2 cellular contexts compared by ENCODE assay signal in genomic region chr1:24911651-24912144, GRCh38.
TF ChIP-seq lines count a peak whose summit lies in the region.

No MANE protein-coding gene starts in this region.

TF ChIP-seq in IMR-90, 13 proteins besides CTCF, POLR2A, EP300 and RAD21:
- TF ChIP-seq USF2 (IDR thresholded peaks at IDR 0.05; ENCODE audit: low read depth, low read length) = no peak
- no peak for TF ChIP-seq CHD1 (IDR thresholded peaks at IDR 0.05; ENCODE audit: low read depth, low read length)
- no peak for TF ChIP-seq FOS (IDR thresholded peaks at IDR 0.05; ENCODE audit: low read depth, low read length)
- TF ChIP-seq MXI1 (IDR thresholded peaks at IDR 0.05; ENCODE audit: borderline replicate concordance, low read depth, low read length) = no peak
- no peak for TF ChIP-seq SMC3 (IDR thresholded peaks at IDR 0.05; ENCODE audit: low read depth, low read length)
- TF ChIP-seq BHLHE40 (IDR thresholded peaks at IDR 0.05; ENCODE audit: low read depth, low read length) = no peak
- TF ChIP-seq ELK1 (IDR thresholded peaks at IDR 0.05; ENCODE audit: borderline replicate concordance, low read depth, low read length) = no peak
- no peak for TF ChIP-seq RCOR1 (IDR thresholded peaks at IDR 0.05; ENCODE audit: insufficient replicate concordance, low read length)
- TF ChIP-seq MAZ (IDR thresholded peaks at IDR 0.05; ENCODE audit: borderline replicate concordance, low read depth, low read length) = no peak
- no peak for TF ChIP-seq RFX5 (IDR thresholded peaks at IDR 0.05; ENCODE audit: low read depth, low read length)
- no peak for TF ChIP-seq MAFK (IDR thresholded peaks at IDR 0.05; ENCODE audit: low read depth, low read length)
- no peak for TF ChIP-seq CEBPB (IDR thresholded peaks at IDR 0.05; ENCODE audit: low read depth, low read length)
- TF ChIP-seq NFE2L2 (IDR thresholded peaks at IDR 0.05; ENCODE audit: low read depth, low read length) = no peak

TF ChIP-seq in K562, 482 proteins besides CTCF, POLR2A, EP300 and RAD21:
- TF ChIP-seq MIER1 (IDR thresholded peaks at IDR 0.05; ENCODE audit: low read depth) = no peak
- no peak for TF ChIP-seq ZNF184 (CRISPR knock-in tag; IDR thresholded peaks at IDR 0.05)
- TF ChIP-seq ZNF76 (CRISPR knock-in tag; IDR thresholded peaks at IDR 0.05; ENCODE audit: borderline replicate concordance) = no peak
- TF ChIP-seq NFYB (IDR thresholded peaks at IDR 0.05; ENCODE audit: extremely low read depth, insufficient read length) = no peak
- TF ChIP-seq ZBTB40 (IDR thresholded peaks at IDR 0.05) = no peak
- TF ChIP-seq ZBTB40 (CRISPR knock-in tag; IDR thresholded peaks at IDR 0.05) = no peak
- no peak for TF ChIP-seq PHTF2 (CRISPR knock-in tag; IDR thresholded peaks at IDR 0.05)
- TF ChIP-seq CREM (IDR thresholded peaks at IDR 0.05; ENCODE audit: low read depth) = no peak
- no peak for TF ChIP-seq SLC30A9 (CRISPR knock-in tag; IDR thresholded peaks at IDR 0.05)
- no peak for TF ChIP-seq ETV1 (tag; conservative IDR thresholded peaks at IDR 0.05; ENCODE audit: low read depth)
- TF ChIP-seq ZNF263 (CRISPR knock-in tag; IDR thresholded peaks at IDR 0.05; ENCODE audit: borderline replicate concordance) = no peak
- no peak for TF ChIP-seq ZBTB1 (CRISPR knock-in tag; IDR thresholded peaks at IDR 0.05; ENCODE audit: borderline replicate concordance, low read depth)
- no peak for TF ChIP-seq TFAP4 (CRISPR knock-in tag; IDR thresholded peaks at IDR 0.05; ENCODE audit: borderline replicate concordance)
- no peak for TF ChIP-seq FOXJ2 (tag; IDR thresholded peaks at IDR 0.05)
- no peak for TF ChIP-seq MEF2A (IDR thresholded peaks at IDR 0.05; ENCODE audit: control insufficient read depth, low read depth, low read length)
- TF ChIP-seq GATAD2A (IDR thresholded peaks at IDR 0.05) = no peak
- no peak for TF ChIP-seq ZNF408 (CRISPR knock-in tag; IDR thresholded peaks at IDR 0.05; ENCODE audit: low read depth)
- TF ChIP-seq RHOXF2B (CRISPR knock-in tag; conservative IDR thresholded peaks at IDR 0.05) = no peak
